Comparison of ENCODE assay signal across 8 cellular contexts in genomic region chr16:3123986-3124886, GRCh38. TPM values are rescaled to one million over a fixed set of nuclear protein-coding genes. Genes with fewer than 3 reads are reported as not detected.
DNase-seq lines count a peak whose midpoint lies in the region; ATAC-seq, FAIRE-seq and TF ChIP-seq lines count a peak whose summit lies in the region.

No MANE protein-coding gene starts in this region.

- no peaks in the 10 kb centered on the region for H3K27me3 ChIP-seq in endocrine pancreas (ENCODE audit: control insufficient read depth, insufficient read depth, low read length)

- H3K27ac Mint-ChIP-seq in Calu3 (ENCODE audit: unreplicated experiment), result peak overlapping the region; percentile 88
- peak overlapping the region; percentile 93 for H3K27ac Mint-ChIP-seq in mesothelial cell of epicardium

- H3K4me1 ChIP-seq in endocrine pancreas (ENCODE audit: control insufficient read depth, insufficient read depth, low read length), result no peaks in the 10 kb centered on the region

- CTCF ChIA-PET in Calu3 (lab: Charles Lee), result interaction anchor here (1.0 to 1.9 kb wide), 3 partner anchors 11 to 93 kb away, joined by 4 to 18 read pairs (median 5); partner anchors contain the start of gene ZNF213

- peaks cover 19% of the 10 kb centered on the region for H3K4me1 Mint-ChIP-seq in Calu3 (ENCODE audit: low read depth, unreplicated experiment)
- peaks cover 10% of the 10 kb centered on the region for H3K4me1 Mint-ChIP-seq in mesothelial cell of epicardium

- peak overlapping the region; percentile 99 for H3K4me3 Mint-ChIP-seq in Calu3 (ENCODE audit: low read depth, unreplicated experiment)
- peak overlapping the region; percentile 88 for H3K4me3 Mint-ChIP-seq in mesothelial cell of epicardium

- DNase-seq in Calu3 (peak; percentile 98), HTR-8/SVneo (ENCODE audit: insufficient read length, low spot score) (peak; percentile 93), NOMO-1 (lab: John Stamatoyannopoulos, UW; ENCODE audit: unreplicated experiment in 2 of 2) (peak; percentile 97 to 98), mesothelial cell of epicardium (ENCODE audit: low spot score in 2 of 2, unreplicated experiment in 2 of 2) (peak; percentile 98)
- peak; percentile 85 to 93 (median 87) for DNase-seq in activated CD8-positive, alpha-beta memory T cell treated with anti-CD3 and anti-CD28 coated beads for 48 hours (ENCODE audit: low read depth in 2 of 3, low spot score in 2 of 3)
- peak; percentile 91 to 92 for DNase-seq in stimulated activated CD8-positive, alpha-beta memory T cell treated with anti-CD3 and anti-CD28 coated beads, Interleukin-15, amount 100 ng/mL, for 4 hours (ENCODE audit: low read depth in 2 of 2)

- FAIRE-seq in HTR-8/SVneo (lab: Jason Lieb, UNC), result peak; percentile 85

- peak; percentile 69 for ATAC-seq in GM21367 (IDR thresholded peaks at IDR 0.05; ENCODE audit: unreplicated experiment)

- H3K9me3 Mint-ChIP-seq in Calu3 (ENCODE audit: low read depth, unreplicated experiment) (no peaks in the 10 kb centered on the region), mesothelial cell of epicardium (no peaks in the 10 kb centered on the region)

- no peaks in the 10 kb centered on the region for H3K36me3 ChIP-seq in endocrine pancreas (ENCODE audit: control insufficient read depth, insufficient read depth, low read length)

- H3K36me3 Mint-ChIP-seq in Calu3 (ENCODE audit: insufficient read depth, unreplicated experiment), result peaks cover 69% of the 10 kb centered on the region
- H3K36me3 Mint-ChIP-seq in mesothelial cell of epicardium, result peaks cover 2% of the 10 kb centered on the region

- peak overlapping the region; percentile 73 for H3K9ac ChIP-seq in endocrine pancreas (ENCODE audit: control insufficient read depth, insufficient read depth, low read length)

- H3K27me3 Mint-ChIP-seq in Calu3 (ENCODE audit: unreplicated experiment) (no peaks in the 10 kb centered on the region), mesothelial cell of epicardium (ENCODE audit: low read depth) (no peaks in the 10 kb centered on the region)

- BruUV-seq in Calu3 (replicated peaks; lab: Mats Ljungman, UMichigan), result no TSS peak

- no peaks in the 10 kb centered on the region for H3K9me3 ChIP-seq in endocrine pancreas (ENCODE audit: control insufficient read depth, low read length)

- intact Hi-C loops in Calu3 (cut with micrococcal nuclease; ENCODE audit: unreplicated experiment), result no loop called here

- no peak for TF ChIP-seq CTCF in Calu3 (IDR thresholded peaks at IDR 0.05; ENCODE audit: unreplicated experiment)
- no peak for TF ChIP-seq CTCF in mesothelial cell of epicardium (IDR thresholded peaks at IDR 0.05; ENCODE audit: unreplicated experiment)

- H3K4me3 ChIP-seq in endocrine pancreas (ENCODE audit: control insufficient read depth, insufficient read depth, low read length), result no peak overlapping the region

RNA-seq across cellular contexts. Expression of gene ZNF213, which starts 10.6 kb away (rescaled TPM):
- total RNA-seq in Calu3 (2022) (9.8 and 11.8 TPM in 2 replicates), mesothelial cell of epicardium (12.2 to 13.4 TPM (median 12.7 TPM) in 3 replicates)

RNA-seq across cellular contexts. Expression of gene ZNF205, which starts 11.8 kb away (rescaled TPM):
- total RNA-seq in Calu3 (2022) (17.2 and 17.7 TPM in 2 replicates), mesothelial cell of epicardium (15.4 to 16.7 TPM (median 16.0 TPM) in 3 replicates)

RNA-seq across cellular contexts. Expression of gene ZSCAN10, which starts 25.1 kb away (rescaled TPM):
- total RNA-seq in Calu3 (2022) (not detected in 2 replicates), mesothelial cell of epicardium (0.09 to 0.42 TPM in 2 of 3 replicates, not detected in the other)

RNA-seq across cellular contexts. Expression of gene IL32, which starts 58.8 kb away (rescaled TPM):
- 81.8 and 89.0 TPM in 2 replicates for total RNA-seq in Calu3 (2022)
- 4.9 to 6.0 TPM (median 5.5 TPM) in 3 replicates for total RNA-seq in mesothelial cell of epicardium
